ENCODE assay signal across 10 cellular contexts in the genomic region with DNA sequence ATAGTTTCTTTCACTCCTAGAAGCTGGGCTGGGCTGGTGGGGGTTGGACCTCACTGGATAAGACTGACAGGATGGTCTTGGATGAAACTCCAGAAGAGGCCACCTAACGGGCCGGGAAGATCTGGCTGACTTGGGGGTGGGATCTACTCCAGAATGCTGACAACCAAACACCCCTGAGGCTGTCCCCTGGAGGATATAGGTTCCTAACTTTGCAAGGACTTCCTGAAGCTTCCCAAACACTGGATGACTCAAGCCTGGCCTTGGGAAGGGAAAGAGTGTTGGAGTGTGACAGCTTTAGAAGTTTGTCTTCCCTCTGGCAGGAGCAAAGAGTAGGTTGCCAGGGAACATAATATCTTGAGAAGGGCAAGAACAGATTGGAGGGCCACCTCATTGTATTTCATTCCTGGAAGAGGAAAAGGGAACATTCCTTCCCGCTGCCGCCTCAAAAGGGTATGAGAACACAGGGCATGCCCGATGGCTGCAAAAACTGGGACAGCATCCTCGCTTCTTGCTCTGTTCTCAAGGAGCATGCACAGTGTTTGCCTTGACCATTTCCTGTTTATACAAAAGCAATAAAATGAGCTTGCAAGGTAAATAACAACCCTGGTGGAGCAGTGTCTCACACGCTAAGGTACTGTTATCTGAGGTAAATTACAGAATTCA. TPM values are rescaled to one million over a fixed set of nuclear protein-coding genes. Genes with fewer than 3 reads are reported as not detected.
A peak's percentile ranks its signal among the peaks of the same experiment; 100 is the strongest.
DNase-seq lines count a peak whose midpoint lies in the region; ATAC-seq and TF ChIP-seq lines count a peak whose summit lies in the region.
"Had no signal": no experiment of that assay in that cellular context is flagged by ENCODE, and none has a peak within 500 bp of the region (broad histone marks: within the 10 kb centered on the region; RNA-seq: fewer than 3 reads in every experiment).

No MANE protein-coding gene starts in this region.

- peaks cover 0 to 1% of the 10 kb centered on the region in 2 donors for H3K4me1 Mint-ChIP-seq in natural killer cell
- peaks cover under 1% of the 10 kb centered on the region for H3K4me1 Mint-ChIP-seq in activated T-cell treated with anti-CD3 and anti-CD28 coated beads, Interleukin-2, amount 50 U/mL, for 24 hours (ENCODE audit: low read depth)

- intact Hi-C loops in HCT116 (cut with micrococcal nuclease) (no loop called here), right cardiac atrium (cut with DNase I) (no loop called here), natural killer cell (cut with micrococcal nuclease) (no loop called here)

- H4K20me1 ChIP-seq in HCT116 (ENCODE audit: insufficient read depth), result no peaks in the 10 kb centered on the region

- RAD21 ChIA-PET in HCT116 (lab: Charles Lee; ENCODE audit: low non-redundant PET in 1 of 2, low total read pairs in 2 of 2, uncharacterized antibody in 2 of 2, unreplicated experiment in 2 of 2), result no interaction called here

- H3K4me3 Mint-ChIP-seq in natural killer cell, result no peak overlapping the region
- no peak overlapping the region for H3K4me3 Mint-ChIP-seq in activated T-cell treated with anti-CD3 and anti-CD28 coated beads, Interleukin-2, amount 50 U/mL, for 24 hours

- TF ChIP-seq CTCF in HCT116 (IDR thresholded peaks at IDR 0.05 in 2 of 3, conservative IDR thresholded peaks at IDR 0.05 in 1 of 3; ENCODE audit: borderline replicate concordance in 1 of 3, insufficient read depth in 1 of 3, low read depth in 2 of 3, low read length in 2 of 3) (no peak), BE2C (IDR thresholded peaks at IDR 0.05; ENCODE audit: low read depth, low read length) (no peak), natural killer cell (IDR thresholded peaks at IDR 0.05) (no peak)

- H3K9me3 ChIP-seq in HCT116 (ENCODE audit: control insufficient read depth in 1 of 2, insufficient read depth in 1 of 2, low read depth in 1 of 2, low read length in 2 of 2), result no peaks in the 10 kb centered on the region
- no peaks in the 10 kb centered on the region for H3K9me3 ChIP-seq in right cardiac atrium (ENCODE audit: control insufficient read depth, low read length)
- H3K9me3 ChIP-seq in BE2C, result no peaks in the 10 kb centered on the region
- H3K9me3 ChIP-seq: uterus had no signal

- no peaks in the 10 kb centered on the region for H3K79me2 ChIP-seq in HCT116 (ENCODE audit: insufficient read depth, low read length)

- peak overlapping the region; percentile 54 for H2AFZ ChIP-seq in HCT116 (ENCODE audit: low read depth, low read length, poor library complexity, severe bottlenecking)

- H3K27me3 ChIP-seq in HCT116 (ENCODE audit: insufficient read depth, low read length) (no peaks in the 10 kb centered on the region), right cardiac atrium (ENCODE audit: control insufficient read depth, insufficient read depth) (no peaks in the 10 kb centered on the region), BE2C (no peaks in the 10 kb centered on the region)
- H3K27me3 ChIP-seq: uterus had no signal

- no peaks in the 10 kb centered on the region for H3K27me3 Mint-ChIP-seq in natural killer cell (ENCODE audit: low read depth in 2 of 2)
- no peaks in the 10 kb centered on the region for H3K27me3 Mint-ChIP-seq in activated T-cell treated with anti-CD3 and anti-CD28 coated beads, Interleukin-2, amount 50 U/mL, for 24 hours

- WGBS in right cardiac atrium, result 53% methylated on average over 7 of the region's 7 CpGs

- H3K9me2 ChIP-seq in HCT116 (ENCODE audit: insufficient read depth), result no peaks in the 10 kb centered on the region

- POLR2A ChIA-PET in HCT116 (lab: Charles Lee), result interaction anchor here (1.1 to 2.7 kb wide), 8 partner anchors 9 to 309 kb away, joined by 3 to 22 read pairs (median 8); a partner anchor contains a TSS

- CTCF ChIA-PET in HCT116 (lab: Charles Lee), result interaction anchor here (0.7 to 1.7 kb wide), 4 partner anchors 13 to 24 kb away, joined by 3 to 4 read pairs (median 4); no protein-coding TSS in a partner anchor

- TSS peak; percentile 93 for BruUV-seq in HCT116 (replicated peaks; lab: Mats Ljungman, UMichigan)

- no peak overlapping the region for H3K4me3 ChIP-seq in HCT116 (replicated peaks in 1 of 2; ENCODE audit: low read depth in 1 of 2, low read length in 2 of 2)
- no peak overlapping the region for H3K4me3 ChIP-seq in right cardiac atrium (ENCODE audit: low read length)
- no peak overlapping the region for H3K4me3 ChIP-seq in BE2C (ENCODE audit: low read depth, low read length)
- H3K4me3 ChIP-seq: uterus had no signal

- H3K4me1 ChIP-seq in HCT116 (ENCODE audit: control insufficient read depth in 1 of 2, insufficient read depth in 2 of 2, low read length in 2 of 2), result peaks cover 60 to 73% of the 10 kb centered on the region in 2 experiments
- no peaks in the 10 kb centered on the region for H3K4me1 ChIP-seq in right cardiac atrium (ENCODE audit: control insufficient read depth, insufficient read depth, low read length)
- no peaks in the 10 kb centered on the region for H3K4me1 ChIP-seq in BE2C
- H3K4me1 ChIP-seq: uterus had no signal

- peak overlapping the region; percentile 62 for H3K4me2 ChIP-seq in HCT116 (ENCODE audit: low read length)

- peak; percentile 74 for ATAC-seq in HCT116
- ATAC-seq in right cardiac atrium, result peak; percentile 71 to 91
- no peak for ATAC-seq in natural killer cell

- H3K27ac ChIP-seq in HCT116 (ENCODE audit: low read depth, low read length) (peak overlapping the region; percentile 99), angular gyrus (ENCODE audit: low read depth, low read length) (peak overlapping the region; percentile 40), right cardiac atrium (ENCODE audit: low read length) (peak overlapping the region; percentile 26)

- DNase-seq in HCT116 (ENCODE audit: low read depth, low spot score), result no peak
- no peak for DNase-seq in right cardiac atrium
- DNase-seq in renal cortical epithelial cell (ENCODE audit: low read depth), result peak; percentile 94
- DNase-seq in BE2C, result no peak
- DNase-seq in natural killer cell, result no peak
- DNase-seq in activated T-cell treated with anti-CD3 and anti-CD28 coated beads, Interleukin-2, amount 50 U/mL, for 24 hours, result no peak
- DNase-seq in NCI-H187 (lab: John Stamatoyannopoulos, UW), result no peak
- DNase-seq: activated naive CD4-positive, alpha-beta T cell; uterus had no signal

- no peak overlapping the region for H3K27ac Mint-ChIP-seq in natural killer cell
- no peak overlapping the region for H3K27ac Mint-ChIP-seq in activated T-cell treated with anti-CD3 and anti-CD28 coated beads, Interleukin-2, amount 50 U/mL, for 24 hours

- no peaks in the 10 kb centered on the region for H3K9me3 Mint-ChIP-seq in natural killer cell
- no peaks in the 10 kb centered on the region for H3K9me3 Mint-ChIP-seq in activated T-cell treated with anti-CD3 and anti-CD28 coated beads, Interleukin-2, amount 50 U/mL, for 24 hours

- no peak for TF ChIP-seq RAD21 in HCT116 (IDR thresholded peaks at IDR 0.05; ENCODE audit: low read depth)

- no peaks in the 10 kb centered on the region for H3K36me3 Mint-ChIP-seq in natural killer cell
- no peaks in the 10 kb centered on the region for H3K36me3 Mint-ChIP-seq in activated T-cell treated with anti-CD3 and anti-CD28 coated beads, Interleukin-2, amount 50 U/mL, for 24 hours (ENCODE audit: low read depth)

- H3K9ac ChIP-seq in HCT116 (ENCODE audit: low read length), result peak overlapping the region; percentile 49

- TF ChIP-seq POLR2A in HCT116 (IDR thresholded peaks at IDR 0.05; ENCODE audit: borderline replicate concordance, extremely low read depth, insufficient read depth, insufficient read length), result peak; percentile 45

- H3K36me3 ChIP-seq in HCT116 (ENCODE audit: control insufficient read depth in 1 of 2, insufficient read depth in 2 of 2, low read length in 2 of 2) (no peaks in the 10 kb centered on the region), BE2C (no peaks in the 10 kb centered on the region)
- H3K36me3 ChIP-seq: uterus had no signal

TF ChIP-seq in HCT116, 20 proteins besides CTCF, POLR2A, EP300 and RAD21 (continues in another document):
- TF ChIP-seq, protein P1, sequence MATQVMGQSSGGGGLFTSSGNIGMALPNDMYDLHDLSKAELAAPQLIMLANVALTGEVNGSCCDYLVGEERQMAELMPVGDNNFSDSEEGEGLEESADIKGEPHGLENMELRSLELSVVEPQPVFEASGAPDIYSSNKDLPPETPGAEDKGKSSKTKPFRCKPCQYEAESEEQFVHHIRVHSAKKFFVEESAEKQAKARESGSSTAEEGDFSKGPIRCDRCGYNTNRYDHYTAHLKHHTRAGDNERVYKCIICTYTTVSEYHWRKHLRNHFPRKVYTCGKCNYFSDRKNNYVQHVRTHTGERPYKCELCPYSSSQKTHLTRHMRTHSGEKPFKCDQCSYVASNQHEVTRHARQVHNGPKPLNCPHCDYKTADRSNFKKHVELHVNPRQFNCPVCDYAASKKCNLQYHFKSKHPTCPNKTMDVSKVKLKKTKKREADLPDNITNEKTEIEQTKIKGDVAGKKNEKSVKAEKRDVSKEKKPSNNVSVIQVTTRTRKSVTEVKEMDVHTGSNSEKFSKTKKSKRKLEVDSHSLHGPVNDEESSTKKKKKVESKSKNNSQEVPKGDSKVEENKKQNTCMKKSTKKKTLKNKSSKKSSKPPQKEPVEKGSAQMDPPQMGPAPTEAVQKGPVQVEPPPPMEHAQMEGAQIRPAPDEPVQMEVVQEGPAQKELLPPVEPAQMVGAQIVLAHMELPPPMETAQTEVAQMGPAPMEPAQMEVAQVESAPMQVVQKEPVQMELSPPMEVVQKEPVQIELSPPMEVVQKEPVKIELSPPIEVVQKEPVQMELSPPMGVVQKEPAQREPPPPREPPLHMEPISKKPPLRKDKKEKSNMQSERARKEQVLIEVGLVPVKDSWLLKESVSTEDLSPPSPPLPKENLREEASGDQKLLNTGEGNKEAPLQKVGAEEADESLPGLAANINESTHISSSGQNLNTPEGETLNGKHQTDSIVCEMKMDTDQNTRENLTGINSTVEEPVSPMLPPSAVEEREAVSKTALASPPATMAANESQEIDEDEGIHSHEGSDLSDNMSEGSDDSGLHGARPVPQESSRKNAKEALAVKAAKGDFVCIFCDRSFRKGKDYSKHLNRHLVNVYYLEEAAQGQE (IDR thresholded peaks at IDR 0.05; ENCODE audit: low read depth), result no peak
- TF ChIP-seq SP1 (IDR thresholded peaks at IDR 0.05; ENCODE audit: low read depth) (no peak; the same call in 1 of the 2 replicates), JUND (IDR thresholded peaks at IDR 0.05) (peak; percentile 33; the same call in 1 of the 2 replicates), SRF (IDR thresholded peaks at IDR 0.05; ENCODE audit: low read depth) (no peak)

RNA-seq across cellular contexts. Expression of a gene that starts 6.8 kb away (rescaled TPM):
- 689 TPM for total RNA-seq in HCT116 (2021; ENCODE audit: unreplicated experiment)
- 259 and 345 TPM in 2 replicates for polyA plus RNA-seq in HCT116 (2012)
- total RNA-seq in right cardiac atrium, result 10 to 100 TPM; 65.0 to 68.7 (median 65.9) TPM
- 63.9 TPM for polyA plus RNA-seq in right cardiac atrium
- total RNA-seq in renal cortical epithelial cell, result 91.3 and 107 TPM in 2 replicates
- polyA plus RNA-seq in BE2C (2012; ENCODE audit: insufficient read depth, insufficient read length, low read depth), result 108 TPM
- total RNA-seq in natural killer cell, result 100 to 1,000 TPM in 1 of 3 donors, 10 to 100 TPM in 2; 73.1 to 106 (median 88.4) TPM

RNA-seq across cellular contexts. Expression of a gene that starts 31.9 kb away (rescaled TPM):
- 69.9 TPM for total RNA-seq in HCT116 (2021; ENCODE audit: unreplicated experiment)
- polyA plus RNA-seq in HCT116 (2012), result 21.3 and 32.8 TPM in 2 replicates
- total RNA-seq in right cardiac atrium, result 10 to 100 TPM; 24.0 to 28.3 (median 26.5) TPM
- polyA plus RNA-seq in right cardiac atrium, result 11.4 TPM
- total RNA-seq in renal cortical epithelial cell, result 5.6 and 16.7 TPM in 2 replicates
- 101 TPM for polyA plus RNA-seq in BE2C (2012; ENCODE audit: insufficient read depth, insufficient read length, low read depth)
- 10 to 100 TPM; 35.0 to 44.2 (median 36.6) TPM for total RNA-seq in natural killer cell

Comparison
In these comparisons a context has a peak if more than half of its experiments do, and no peak if none do; other contexts are left out.
1. ATAC-seq: peak in HCT116 (single experiment) and right cardiac atrium (2 of 2); none in natural killer cell (0 of 3).
2. H3K27ac ChIP-seq: peak in every context shown above with its lines; median percentile 99 in HCT116; 40 in angular gyrus; 26 in right cardiac atrium.